ENCODE assay signal across 8 cellular contexts in the genomic region with DNA sequence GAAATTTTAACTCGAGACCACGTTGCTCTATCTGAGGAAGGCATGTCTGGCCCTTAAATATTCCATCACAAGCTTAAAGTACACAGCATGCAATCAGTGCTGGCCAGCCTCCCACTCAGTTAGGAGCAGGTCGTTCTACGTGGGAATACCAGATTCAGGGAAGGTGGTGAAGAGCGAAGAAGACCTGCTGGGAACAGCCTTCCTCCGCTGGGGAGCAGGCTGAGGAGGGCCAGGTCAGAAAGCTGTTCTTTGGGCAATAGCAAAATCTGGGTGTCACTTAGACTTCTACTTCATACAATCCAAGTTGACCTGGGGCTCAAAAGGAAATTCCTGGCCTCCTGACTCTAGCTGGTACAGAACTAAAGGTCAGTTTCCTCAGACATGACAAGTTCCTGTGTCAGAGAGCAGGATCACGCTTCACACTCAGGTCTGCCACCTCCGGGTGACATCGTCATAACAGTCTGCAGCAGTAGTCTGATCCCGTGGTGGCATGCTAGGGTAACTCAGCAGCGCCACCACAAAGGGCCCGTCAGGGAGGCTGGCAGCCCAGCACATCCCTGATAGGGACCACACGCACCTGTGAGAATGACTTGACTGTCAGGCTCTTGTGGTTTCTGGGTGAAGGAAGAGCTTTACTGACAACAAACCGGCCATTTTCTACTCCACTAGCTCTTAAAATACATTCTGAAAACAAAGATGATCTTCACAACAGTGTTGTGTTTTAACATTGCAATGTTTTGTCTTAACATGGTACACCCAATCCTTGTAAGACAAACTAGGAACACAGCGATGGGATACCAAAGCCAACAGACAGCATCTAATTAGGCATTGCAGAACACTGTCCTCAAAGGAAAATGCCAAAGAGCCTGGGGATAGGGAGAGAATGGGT. TPM values are rescaled to one million over a fixed set of nuclear protein-coding genes. Genes with fewer than 3 reads are reported as not detected.
DNase-seq lines count a peak whose midpoint lies in the region; ATAC-seq and TF ChIP-seq lines count a peak whose summit lies in the region.

No MANE protein-coding gene starts in this region.

- peak; percentile 95 for ATAC-seq in GM21367 (IDR thresholded peaks at IDR 0.05; ENCODE audit: unreplicated experiment)
- ATAC-seq in HG03521 (IDR thresholded peaks at IDR 0.05; ENCODE audit: unreplicated experiment): peak; percentile 76
- ATAC-seq in activated CD4-positive, CD25-positive, alpha-beta regulatory T cell treated with anti-CD3 and anti-CD28 coated beads, Interleukin-2, amount 50 U/mL, for 24 hours: peak; percentile 81 to 95

- no peaks in the 10 kb centered on the region for H3K9me3 ChIP-seq in tibial artery

- peaks cover 24 to 37% (median 29%) of the 10 kb centered on the region in 3 donors for H3K36me3 ChIP-seq in tibial artery

- H3K27me3 ChIP-seq in tibial artery: no peaks in the 10 kb centered on the region

- no peak for TF ChIP-seq CTCF in tibial artery (IDR thresholded peaks at IDR 0.05)

- H3K27ac ChIP-seq in tibial artery: no peak overlapping the region

- DNase-seq in DMS53 treated with DMSO at 0.1 percent for 48 hours (lab: John Stamatoyannopoulos, UW; ENCODE audit: unreplicated experiment): peak; percentile 91
- peak; percentile 24 to 28 for DNase-seq in erythroblast (lab: John Stamatoyannopoulos, UW)
- peak; percentile 8 for DNase-seq in stimulated activated CD8-positive, alpha-beta memory T cell treated with anti-CD3 and anti-CD28 coated beads, Interleukin-12 subunit alpha, Interleukin-12 subunit beta, amount 100 ng/mL, for 4 hours (ENCODE audit: low read depth)
- no peak for DNase-seq in tibial artery
- no peak for DNase-seq in A172 (ENCODE audit: low spot score)

- intact Hi-C loops in tibial artery (cut with DNase I; ENCODE audit: low total_unique reads): no loop called here

- H3K4me1 ChIP-seq in tibial artery: no peaks in the 10 kb centered on the region

- no peak for TF ChIP-seq POLR2A in erythroblast (IDR thresholded peaks at IDR 0.05; ENCODE audit: low read length)

- H3K4me3 ChIP-seq in tibial artery: no peak overlapping the region

RNA-seq across cellular contexts. Expression of a gene that starts 35.2 kb away (rescaled TPM):
- 48.6 and 65.8 TPM in 2 replicates for total RNA-seq in A172 (2014; rRNA removed; shearing (Covaris generic))

RNA-seq across cellular contexts. Expression of a gene that starts 36.2 kb away (rescaled TPM):
- not detected in 2 replicates for total RNA-seq in A172 (2014; rRNA removed; shearing (Covaris generic))

Comparison
In these comparisons a context has a peak if more than half of its experiments do, and no peak if none do; other contexts are left out.
1. DNase-seq: peak in DMS53 treated with DMSO at 0.1 percent for 48 hours (single experiment), erythroblast (2 of 2) and stimulated activated CD8-positive, alpha-beta memory T cell treated with anti-CD3 and anti-CD28 coated beads, Interleukin-12 subunit alpha, Interleukin-12 subunit beta, amount 100 ng/mL, for 4 hours (single experiment); none in tibial artery (0 of 2) and A172 (single experiment).
2. Peak in every context shown above with its lines, with median percentiles within 50 percentile points of each other: ATAC-seq.